ENCODE assay signal across 13 cellular contexts in genomic region chr5:146690880-146691355, GRCh38.
DNase-seq lines count a peak whose midpoint lies in the region; ATAC-seq and TF ChIP-seq lines count a peak whose summit lies in the region.
"Had no signal": no experiment of that assay in that cellular context is flagged by ENCODE, and none has a peak within 500 bp of the region (broad histone marks: within the 10 kb centered on the region; RNA-seq: fewer than 3 reads in every experiment).

No MANE protein-coding gene starts in this region.

- no peak for TF ChIP-seq CTCF in BE2C (IDR thresholded peaks at IDR 0.05; ENCODE audit: low read depth, low read length)

- DNase-seq in BE2C (peak; percentile 64), NCI-H1694 treated with DMSO at 0.1 percent for 48 hours (lab: John Stamatoyannopoulos, UW) (peak; percentile 96), NCI-H69 (lab: John Stamatoyannopoulos, UW) (peak; percentile 77), middle frontal gyrus (ENCODE audit: extremely low spot score, low spot score) (peak; percentile 30), posterior vena cava (ENCODE audit: low spot score) (no peak), amniotic stem cell (lab: John Stamatoyannopoulos, UW) (no peak)
- DNase-seq: CD4-positive, alpha-beta memory T cell; KBM-7; NCI-H1105 treated with DMSO at 0.1 percent for 48 hours; NCI-H187; PC-9 had no signal

- intact Hi-C loops in posterior vena cava (cut with DNase I) = no loop called here

- H3K9me3 ChIP-seq in BE2C = no peaks in the 10 kb centered on the region; the same call in 1 of the 2 replicates
- H3K9me3 ChIP-seq: BLaER1 had no signal

- H3K4me1 ChIP-seq in BE2C = no peaks in the 10 kb centered on the region
- H3K4me1 ChIP-seq: BLaER1 had no signal

- no peaks in the 10 kb centered on the region for H3K27me3 ChIP-seq in BE2C
- H3K27me3 ChIP-seq: BLaER1 had no signal

- H3K36me3 ChIP-seq in BE2C = no peaks in the 10 kb centered on the region
- H3K36me3 ChIP-seq: BLaER1 had no signal

- no peak overlapping the region for H3K4me3 ChIP-seq in BE2C (ENCODE audit: low read depth, low read length)
- H3K4me3 ChIP-seq: BLaER1, PC-9 had no signal

- ATAC-seq in HG03175 (IDR thresholded peaks at IDR 0.05; ENCODE audit: unreplicated experiment) = no peak

Comparison
In these comparisons a context has a peak if more than half of its experiments do, and no peak if none do; other contexts are left out.
1. DNase-seq: peak in BE2C (single experiment), NCI-H1694 treated with DMSO at 0.1 percent for 48 hours (single experiment), NCI-H69 (single experiment) and middle frontal gyrus (single experiment); none in posterior vena cava (single experiment) and amniotic stem cell (single experiment).